In the genomic region with DNA sequence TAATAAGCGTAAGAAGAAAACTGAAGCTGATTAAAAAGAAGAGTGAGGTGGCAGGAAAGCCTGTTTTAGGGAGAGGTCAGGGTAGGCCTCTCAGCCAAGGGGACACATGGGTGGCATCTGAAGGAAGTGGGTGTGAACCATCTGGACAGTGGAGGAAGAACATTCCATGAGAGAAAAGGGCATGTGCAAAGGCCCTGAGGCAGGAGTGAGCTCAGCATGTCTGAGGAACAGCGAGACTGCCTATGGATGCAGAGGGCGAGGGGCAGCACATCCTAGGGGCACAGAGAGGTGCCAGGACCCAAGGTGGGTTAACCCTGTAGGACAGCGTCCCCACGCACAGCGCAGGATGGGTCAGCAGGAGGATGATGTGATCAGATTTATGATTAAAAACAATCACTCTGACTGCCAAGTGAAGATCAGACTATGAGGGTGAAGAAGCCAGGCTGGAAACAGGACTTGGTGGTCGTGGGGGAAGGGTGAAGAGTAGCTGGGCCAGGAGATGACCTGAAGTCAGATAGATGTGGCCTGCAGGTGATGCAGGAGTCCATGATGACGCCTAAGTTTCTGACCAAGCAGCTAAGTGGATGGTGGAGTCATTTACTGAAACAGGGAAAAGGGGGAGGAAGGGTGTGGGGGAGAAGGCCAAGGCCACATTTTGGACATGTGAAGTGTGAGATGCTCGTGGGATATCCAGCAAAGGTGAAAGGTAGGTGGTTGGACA, we compare ENCODE assay signal across 17 cellular contexts. TPM values are rescaled to one million over a fixed set of nuclear protein-coding genes. Genes with fewer than 3 reads are reported as not detected.
DNase-seq lines count a peak whose midpoint lies in the region; ATAC-seq and TF ChIP-seq lines count a peak whose summit lies in the region.
"Had no signal": no experiment of that assay in that cellular context is flagged by ENCODE, and none has a peak within 500 bp of the region (broad histone marks: within the 10 kb centered on the region; RNA-seq: fewer than 3 reads in every experiment).

No MANE protein-coding gene starts in this region.

- H3K4me1 ChIP-seq in neural progenitor cell = no peaks in the 10 kb centered on the region
- H3K4me1 ChIP-seq: BE2C, parathyroid adenoma had no signal

- H3K27ac ChIP-seq in neural progenitor cell = no peak overlapping the region
- H3K27ac ChIP-seq: hepatocyte, parathyroid adenoma, WERI-Rb-1 had no signal

- no peaks in the 10 kb centered on the region for H3F3A ChIP-seq in neural progenitor cell (ENCODE audit: low read depth)

- intact Hi-C loops in activated CD4-positive, alpha-beta T cell treated with anti-CD3 and anti-CD28 coated beads, Interleukin-2, amount 10 ng/mL, durations not matched to agents 24 days and 14 days (cut with micrococcal nuclease) = loop anchor here (1.0 kb wide), 1 partner anchor 440 kb away; no protein-coding TSS in a partner anchor

- H3K9me3 Mint-ChIP-seq in activated CD4-positive, alpha-beta T cell treated with anti-CD3 and anti-CD28 coated beads, Interleukin-2, amount 10 ng/mL, durations not matched to agents 24 days and 14 days = no peaks in the 10 kb centered on the region
- H3K9me3 Mint-ChIP-seq in HFFc6 (no peaks in the 10 kb centered on the region), neural progenitor cell (no peaks in the 10 kb centered on the region)
- H3K9me3 Mint-ChIP-seq: activated CD4-positive, alpha-beta memory T cell treated with anti-CD3 and anti-CD28 coated beads, Interleukin-2, amount 10 ng/mL, durations not matched to agents 7 days and 5 days; activated naive CD8-positive, alpha-beta T cell treated with anti-CD3 and anti-CD28 coated beads for 36 hours; dendritic cell treated with granulocyte-macrophage colony-stimulating factor and Interleukin-4, amounts not matched to agents 40 ng/mL and 50 ng/mL, for 4 days; T-helper 1 cell treated with Interleukin-12 subunit alpha and Interleukin-12 subunit beta and Interleukin-4 antibody, amounts not matched to agents 30 μg/mL and 1 μg/mL, for 36 hours had no signal

- no peak overlapping the region for H3K4me2 ChIP-seq in neural progenitor cell
- H3K4me2 ChIP-seq: hepatocyte had no signal

- no peak overlapping the region for H3K9ac ChIP-seq in neural progenitor cell
- H3K9ac ChIP-seq: parathyroid adenoma had no signal

- H3K9me3 ChIP-seq in neural progenitor cell (ENCODE audit: low read depth) = no peaks in the 10 kb centered on the region
- H3K9me3 ChIP-seq: BE2C had no signal

- H3K36me3 Mint-ChIP-seq in activated CD4-positive, alpha-beta T cell treated with anti-CD3 and anti-CD28 coated beads, Interleukin-2, amount 10 ng/mL, durations not matched to agents 24 days and 14 days (ENCODE audit: low read depth) = peaks cover 19% of the 10 kb centered on the region
- peaks cover 9% of the 10 kb centered on the region; the same call in 1 of the 2 replicates for H3K36me3 Mint-ChIP-seq in HFFc6 (ENCODE audit: low read depth)
- peaks cover 10% of the 10 kb centered on the region for H3K36me3 Mint-ChIP-seq in neural progenitor cell

- H3K27me3 Mint-ChIP-seq in activated CD4-positive, alpha-beta T cell treated with anti-CD3 and anti-CD28 coated beads, Interleukin-2, amount 10 ng/mL, durations not matched to agents 24 days and 14 days = no peaks in the 10 kb centered on the region
- no peaks in the 10 kb centered on the region for H3K27me3 Mint-ChIP-seq in HFFc6 (ENCODE audit: insufficient read depth)
- peaks cover 2% of the 10 kb centered on the region for H3K27me3 Mint-ChIP-seq in neural progenitor cell (ENCODE audit: insufficient read depth, low read depth)
- H3K27me3 Mint-ChIP-seq: activated CD4-positive, alpha-beta memory T cell treated with anti-CD3 and anti-CD28 coated beads, Interleukin-2, amount 10 ng/mL, durations not matched to agents 7 days and 5 days; activated naive CD8-positive, alpha-beta T cell treated with anti-CD3 and anti-CD28 coated beads for 36 hours; dendritic cell treated with granulocyte-macrophage colony-stimulating factor and Interleukin-4, amounts not matched to agents 40 ng/mL and 50 ng/mL, for 4 days; naive B cell had no signal

- H3K4me3 ChIP-seq in astrocyte of the spinal cord (ENCODE audit: low read depth, low read length) (no peak overlapping the region), neural progenitor cell (no peak overlapping the region)
- H3K4me3 ChIP-seq: hepatocyte had no signal

- no peak overlapping the region for H3K4me3 Mint-ChIP-seq in activated CD4-positive, alpha-beta T cell treated with anti-CD3 and anti-CD28 coated beads, Interleukin-2, amount 10 ng/mL, durations not matched to agents 24 days and 14 days
- H3K4me3 Mint-ChIP-seq in HFFc6 (no peak overlapping the region), neural progenitor cell (no peak overlapping the region)
- H3K4me3 Mint-ChIP-seq: activated CD4-positive, alpha-beta memory T cell treated with anti-CD3 and anti-CD28 coated beads, Interleukin-2, amount 10 ng/mL, durations not matched to agents 7 days and 5 days; activated naive CD8-positive, alpha-beta T cell treated with anti-CD3 and anti-CD28 coated beads for 36 hours; dendritic cell treated with granulocyte-macrophage colony-stimulating factor and Interleukin-4, amounts not matched to agents 40 ng/mL and 50 ng/mL, for 4 days; naive B cell; T-helper 1 cell treated with Interleukin-12 subunit alpha and Interleukin-12 subunit beta and Interleukin-4 antibody, amounts not matched to agents 30 μg/mL and 1 μg/mL, for 36 hours had no signal

- no peaks in the 10 kb centered on the region for H4K20me1 ChIP-seq in neural progenitor cell (ENCODE audit: low read depth)

- H3K36me3 ChIP-seq in neural progenitor cell = no peaks in the 10 kb centered on the region
- H3K36me3 ChIP-seq: BE2C, WERI-Rb-1 had no signal

- peaks cover 2% of the 10 kb centered on the region for H3K4me1 Mint-ChIP-seq in activated CD4-positive, alpha-beta T cell treated with anti-CD3 and anti-CD28 coated beads, Interleukin-2, amount 10 ng/mL, durations not matched to agents 24 days and 14 days
- H3K4me1 Mint-ChIP-seq in HFFc6 (ENCODE audit: low read depth) (peaks cover 19% of the 10 kb centered on the region), neural progenitor cell (no peaks in the 10 kb centered on the region)

- no peak for DNase-seq in activated CD4-positive, alpha-beta T cell treated with anti-CD3 and anti-CD28 coated beads, Interleukin-2, amount 10 ng/mL, durations not matched to agents 24 days and 14 days
- no peak for DNase-seq in activated CD4-positive, alpha-beta T cell treated with anti-CD3 and anti-CD28 coated beads, Interleukin-2, amount 50 U/mL, for 4 hours
- no peak for DNase-seq in HFFc6
- peak; percentile 10 for DNase-seq in astrocyte of the spinal cord (ENCODE audit: low read depth, low spot score)
- DNase-seq in neural progenitor cell (ENCODE audit: low spot score) = no peak

- in situ Hi-C loops in astrocyte of the spinal cord (cut with HindIII; ENCODE audit: low sequenced_read_pairs) = no loop called here

- H3K27ac Mint-ChIP-seq in activated CD4-positive, alpha-beta T cell treated with anti-CD3 and anti-CD28 coated beads, Interleukin-2, amount 10 ng/mL, durations not matched to agents 24 days and 14 days = peak overlapping the region; percentile 36
- H3K27ac Mint-ChIP-seq in HFFc6 (peak overlapping the region; percentile 70), neural progenitor cell (peak overlapping the region; percentile 42)
- H3K27ac Mint-ChIP-seq: activated CD4-positive, alpha-beta memory T cell treated with anti-CD3 and anti-CD28 coated beads, Interleukin-2, amount 10 ng/mL, durations not matched to agents 7 days and 5 days; activated naive CD8-positive, alpha-beta T cell treated with anti-CD3 and anti-CD28 coated beads for 36 hours; dendritic cell treated with granulocyte-macrophage colony-stimulating factor and Interleukin-4, amounts not matched to agents 40 ng/mL and 50 ng/mL, for 4 days; T-helper 1 cell treated with Interleukin-12 subunit alpha and Interleukin-12 subunit beta and Interleukin-4 antibody, amounts not matched to agents 30 μg/mL and 1 μg/mL, for 36 hours had no signal

- ATAC-seq in GM21390 (IDR thresholded peaks at IDR 0.05; ENCODE audit: unreplicated experiment) (no peak), GM18519 (IDR thresholded peaks at IDR 0.05; ENCODE audit: low FRiP score, unreplicated experiment) (no peak), HG03442 (IDR thresholded peaks at IDR 0.05; ENCODE audit: unreplicated experiment) (no peak)

- no peaks in the 10 kb centered on the region for H3K79me2 ChIP-seq in neural progenitor cell (ENCODE audit: low read depth)
- H3K79me2 ChIP-seq: hepatocyte, parathyroid adenoma had no signal

- no peak for TF ChIP-seq CTCF in HFFc6 (IDR thresholded peaks at IDR 0.05)
- no peak for TF ChIP-seq CTCF in astrocyte of the spinal cord (IDR thresholded peaks at IDR 0.05; ENCODE audit: low read depth, low read length)
- no peak for TF ChIP-seq CTCF in neural progenitor cell (IDR thresholded peaks at IDR 0.05)

- H2AFZ ChIP-seq in neural progenitor cell (replicated peaks) = peak overlapping the region; percentile 21
- H2AFZ ChIP-seq: hepatocyte, parathyroid adenoma had no signal

- H3K27me3 ChIP-seq in neural progenitor cell = no peaks in the 10 kb centered on the region
- H3K27me3 ChIP-seq: BE2C, hepatocyte had no signal

RNA-seq across cellular contexts. Expression of a gene that starts 37.9 kb away (rescaled TPM):
- total RNA-seq in activated CD4-positive, alpha-beta T cell treated with anti-CD3 and anti-CD28 coated beads, Interleukin-2, amount 10 ng/mL, durations not matched to agents 24 days and 14 days = 337 and 353 TPM in 2 replicates
- total RNA-seq in HFFc6 (2021; fragmentation: NEBNext Ultra II Directional; extraction: Animal tissue kit (Norgen Biotek cat#: 25700)) = 100 to 1,000 TPM; 322 to 352 (median 347) TPM
- 123 and 243 TPM in 2 replicates for total RNA-seq in neural progenitor cell (ENCODE audit: low replicate concordance)

RNA-seq across cellular contexts. Expression of a gene that starts 47.3 kb away (rescaled TPM):
- not detected in 2 replicates for total RNA-seq in activated CD4-positive, alpha-beta T cell treated with anti-CD3 and anti-CD28 coated beads, Interleukin-2, amount 10 ng/mL, durations not matched to agents 24 days and 14 days
- not detected for total RNA-seq in HFFc6 (2021; fragmentation: NEBNext Ultra II Directional; extraction: Animal tissue kit (Norgen Biotek cat#: 25700))
- total RNA-seq in neural progenitor cell (ENCODE audit: low replicate concordance) = 0.12 TPM in 1 of 2 replicates, not detected in the other
- total RNA-seq: activated CD4-positive, alpha-beta memory T cell treated with anti-CD3 and anti-CD28 coated beads, Interleukin-2, amount 10 ng/mL, durations not matched to agents 7 days and 5 days had no signal
